ENCODE assay signal across 1 cellular context in the genomic region with DNA sequence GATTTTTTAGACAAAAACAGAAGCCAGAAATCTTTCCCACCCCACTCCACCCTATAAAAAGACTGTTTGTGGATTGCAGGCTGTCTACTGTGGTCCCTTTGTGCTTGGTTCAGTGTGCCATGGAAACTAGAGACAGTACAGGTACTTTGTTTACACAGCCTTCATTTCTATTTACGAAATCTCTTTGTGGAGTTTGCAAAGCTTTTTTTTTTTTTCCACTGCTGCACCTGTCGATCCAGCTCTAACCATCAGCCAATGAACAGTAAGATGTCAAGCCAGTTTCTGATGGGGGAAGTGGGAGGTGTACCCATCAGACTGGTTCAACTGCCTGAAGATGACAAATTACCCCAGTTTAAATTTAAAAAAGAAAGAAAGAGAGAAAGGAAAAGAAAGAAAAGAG.
A peak's percentile ranks its signal among the peaks of the same experiment; 100 is the strongest.
TF ChIP-seq lines count a peak whose summit lies in the region.

No MANE protein-coding gene starts in this region.

TF ChIP-seq in HepG2, 621 proteins besides CTCF, POLR2A, EP300 and RAD21 (continued from another document):
- TF ChIP-seq, protein P1, sequence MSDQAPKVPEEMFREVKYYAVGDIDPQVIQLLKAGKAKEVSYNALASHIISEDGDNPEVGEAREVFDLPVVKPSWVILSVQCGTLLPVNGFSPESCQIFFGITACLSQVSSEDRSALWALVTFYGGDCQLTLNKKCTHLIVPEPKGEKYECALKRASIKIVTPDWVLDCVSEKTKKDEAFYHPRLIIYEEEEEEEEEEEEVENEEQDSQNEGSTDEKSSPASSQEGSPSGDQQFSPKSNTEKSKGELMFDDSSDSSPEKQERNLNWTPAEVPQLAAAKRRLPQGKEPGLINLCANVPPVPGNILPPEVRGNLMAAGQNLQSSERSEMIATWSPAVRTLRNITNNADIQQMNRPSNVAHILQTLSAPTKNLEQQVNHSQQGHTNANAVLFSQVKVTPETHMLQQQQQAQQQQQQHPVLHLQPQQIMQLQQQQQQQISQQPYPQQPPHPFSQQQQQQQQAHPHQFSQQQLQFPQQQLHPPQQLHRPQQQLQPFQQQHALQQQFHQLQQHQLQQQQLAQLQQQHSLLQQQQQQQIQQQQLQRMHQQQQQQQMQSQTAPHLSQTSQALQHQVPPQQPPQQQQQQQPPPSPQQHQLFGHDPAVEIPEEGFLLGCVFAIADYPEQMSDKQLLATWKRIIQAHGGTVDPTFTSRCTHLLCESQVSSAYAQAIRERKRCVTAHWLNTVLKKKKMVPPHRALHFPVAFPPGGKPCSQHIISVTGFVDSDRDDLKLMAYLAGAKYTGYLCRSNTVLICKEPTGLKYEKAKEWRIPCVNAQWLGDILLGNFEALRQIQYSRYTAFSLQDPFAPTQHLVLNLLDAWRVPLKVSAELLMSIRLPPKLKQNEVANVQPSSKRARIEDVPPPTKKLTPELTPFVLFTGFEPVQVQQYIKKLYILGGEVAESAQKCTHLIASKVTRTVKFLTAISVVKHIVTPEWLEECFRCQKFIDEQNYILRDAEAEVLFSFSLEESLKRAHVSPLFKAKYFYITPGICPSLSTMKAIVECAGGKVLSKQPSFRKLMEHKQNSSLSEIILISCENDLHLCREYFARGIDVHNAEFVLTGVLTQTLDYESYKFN (CRISPR knock-in tag; conservative IDR thresholded peaks at IDR 0.05), result 0 out of 2 replicates have a peak, but pooled peaks have one; percentile 31
- TF ChIP-seq FOXA1 (IDR thresholded peaks at IDR 0.05), result no peak
- TF ChIP-seq FOXA1 (CRISPR knock-in tag; IDR thresholded peaks at IDR 0.05), result peak; percentile 45; the same call in 1 of the 2 replicates
- no peak for TF ChIP-seq ZNF746 (CRISPR knock-in tag; IDR thresholded peaks at IDR 0.05)
- no peak for TF ChIP-seq FOXP1 (IDR thresholded peaks at IDR 0.05)
- TF ChIP-seq FOXP1 (CRISPR knock-in tag; IDR thresholded peaks at IDR 0.05), result peak; percentile 48; the same call in 1 of the 2 replicates
- peak; percentile 23; the same call in 1 of the 2 replicates for TF ChIP-seq GATAD2A (CRISPR knock-in tag; IDR thresholded peaks at IDR 0.05)
- peak; percentile 89 for TF ChIP-seq ZNF362 (CRISPR knock-in tag; IDR thresholded peaks at IDR 0.05; ENCODE audit: borderline replicate concordance)
- no peak for TF ChIP-seq MATR3 (CRISPR knock-in tag; IDR thresholded peaks at IDR 0.05)
- TF ChIP-seq SOX6 (IDR thresholded peaks at IDR 0.05), result no peak
- peak; percentile 72; the same call in 1 of the 2 replicates for TF ChIP-seq SOX6 (CRISPR knock-in tag; IDR thresholded peaks at IDR 0.05)
- TF ChIP-seq SOX13 (IDR thresholded peaks at IDR 0.05), result no peak
- TF ChIP-seq SOX13 (CRISPR knock-in tag; conservative IDR thresholded peaks at IDR 0.05 in 1 of 2, IDR thresholded peaks at IDR 0.05 in 1 of 2), result peak in 1 of 2 experiments; percentile 58; a peak in 1 of 4 replicates
- TF ChIP-seq HDAC2 (CRISPR knock-in tag; IDR thresholded peaks at IDR 0.05), result 0 out of 2 replicates have a peak, but pooled peaks have one; percentile 16
- peak; percentile 33; the same call in 1 of the 2 replicates for TF ChIP-seq CEBPG (CRISPR knock-in tag; IDR thresholded peaks at IDR 0.05)
- no peak for TF ChIP-seq GFI1 (CRISPR knock-in tag; IDR thresholded peaks at IDR 0.05; ENCODE audit: borderline replicate concordance)
- TF ChIP-seq ZEB1 (IDR thresholded peaks at IDR 0.05; ENCODE audit: insufficient replicate concordance, low read depth), result peak; percentile 96
- TF ChIP-seq FOXA3 (CRISPR knock-in tag; IDR thresholded peaks at IDR 0.05), result peak; percentile 69
- 0 out of 2 replicates have a peak, but pooled peaks have one; percentile 39 for TF ChIP-seq SNAI1 (CRISPR knock-in tag; IDR thresholded peaks at IDR 0.05; ENCODE audit: borderline replicate concordance)
- TF ChIP-seq SOX5 (CRISPR knock-in tag; IDR thresholded peaks at IDR 0.05; ENCODE audit: borderline replicate concordance), result peak; percentile 46; the same call in 1 of the 2 replicates
- TF ChIP-seq ZNF644 (CRISPR knock-in tag; IDR thresholded peaks at IDR 0.05; ENCODE audit: low read depth), result 0 out of 2 replicates have a peak, but pooled peaks have one; percentile 24
- TF ChIP-seq, protein P2, sequence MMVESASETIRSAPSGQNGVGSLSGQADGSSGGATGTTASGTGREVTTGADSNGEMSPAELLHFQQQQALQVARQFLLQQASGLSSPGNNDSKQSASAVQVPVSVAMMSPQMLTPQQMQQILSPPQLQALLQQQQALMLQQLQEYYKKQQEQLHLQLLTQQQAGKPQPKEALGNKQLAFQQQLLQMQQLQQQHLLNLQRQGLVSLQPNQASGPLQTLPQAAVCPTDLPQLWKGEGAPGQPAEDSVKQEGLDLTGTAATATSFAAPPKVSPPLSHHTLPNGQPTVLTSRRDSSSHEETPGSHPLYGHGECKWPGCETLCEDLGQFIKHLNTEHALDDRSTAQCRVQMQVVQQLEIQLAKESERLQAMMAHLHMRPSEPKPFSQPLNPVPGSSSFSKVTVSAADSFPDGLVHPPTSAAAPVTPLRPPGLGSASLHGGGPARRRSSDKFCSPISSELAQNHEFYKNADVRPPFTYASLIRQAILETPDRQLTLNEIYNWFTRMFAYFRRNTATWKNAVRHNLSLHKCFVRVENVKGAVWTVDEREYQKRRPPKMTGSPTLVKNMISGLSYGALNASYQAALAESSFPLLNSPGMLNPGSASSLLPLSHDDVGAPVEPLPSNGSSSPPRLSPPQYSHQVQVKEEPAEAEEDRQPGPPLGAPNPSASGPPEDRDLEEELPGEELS (CRISPR knock-in tag; IDR thresholded peaks at IDR 0.05), result 0 out of 2 replicates have a peak, but pooled peaks have one; percentile 12
- TF ChIP-seq, protein P3, sequence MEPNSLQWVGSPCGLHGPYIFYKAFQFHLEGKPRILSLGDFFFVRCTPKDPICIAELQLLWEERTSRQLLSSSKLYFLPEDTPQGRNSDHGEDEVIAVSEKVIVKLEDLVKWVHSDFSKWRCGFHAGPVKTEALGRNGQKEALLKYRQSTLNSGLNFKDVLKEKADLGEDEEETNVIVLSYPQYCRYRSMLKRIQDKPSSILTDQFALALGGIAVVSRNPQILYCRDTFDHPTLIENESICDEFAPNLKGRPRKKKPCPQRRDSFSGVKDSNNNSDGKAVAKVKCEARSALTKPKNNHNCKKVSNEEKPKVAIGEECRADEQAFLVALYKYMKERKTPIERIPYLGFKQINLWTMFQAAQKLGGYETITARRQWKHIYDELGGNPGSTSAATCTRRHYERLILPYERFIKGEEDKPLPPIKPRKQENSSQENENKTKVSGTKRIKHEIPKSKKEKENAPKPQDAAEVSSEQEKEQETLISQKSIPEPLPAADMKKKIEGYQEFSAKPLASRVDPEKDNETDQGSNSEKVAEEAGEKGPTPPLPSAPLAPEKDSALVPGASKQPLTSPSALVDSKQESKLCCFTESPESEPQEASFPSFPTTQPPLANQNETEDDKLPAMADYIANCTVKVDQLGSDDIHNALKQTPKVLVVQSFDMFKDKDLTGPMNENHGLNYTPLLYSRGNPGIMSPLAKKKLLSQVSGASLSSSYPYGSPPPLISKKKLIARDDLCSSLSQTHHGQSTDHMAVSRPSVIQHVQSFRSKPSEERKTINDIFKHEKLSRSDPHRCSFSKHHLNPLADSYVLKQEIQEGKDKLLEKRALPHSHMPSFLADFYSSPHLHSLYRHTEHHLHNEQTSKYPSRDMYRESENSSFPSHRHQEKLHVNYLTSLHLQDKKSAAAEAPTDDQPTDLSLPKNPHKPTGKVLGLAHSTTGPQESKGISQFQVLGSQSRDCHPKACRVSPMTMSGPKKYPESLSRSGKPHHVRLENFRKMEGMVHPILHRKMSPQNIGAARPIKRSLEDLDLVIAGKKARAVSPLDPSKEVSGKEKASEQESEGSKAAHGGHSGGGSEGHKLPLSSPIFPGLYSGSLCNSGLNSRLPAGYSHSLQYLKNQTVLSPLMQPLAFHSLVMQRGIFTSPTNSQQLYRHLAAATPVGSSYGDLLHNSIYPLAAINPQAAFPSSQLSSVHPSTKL (CRISPR knock-in tag; IDR thresholded peaks at IDR 0.05), result peak; percentile 44
- TF ChIP-seq PHF21A (CRISPR knock-in tag; IDR thresholded peaks at IDR 0.05), result 0 out of 2 replicates have a peak, but pooled peaks have one; percentile 42
- TF ChIP-seq SMAD3 (CRISPR knock-in tag; IDR thresholded peaks at IDR 0.05), result peak; percentile 35; the same call in 1 of the 2 replicates
TF ChIP-seq in HepG2: peak in this region for 18.
